ENCODE assay signal across 1 cellular context in the genomic region with DNA sequence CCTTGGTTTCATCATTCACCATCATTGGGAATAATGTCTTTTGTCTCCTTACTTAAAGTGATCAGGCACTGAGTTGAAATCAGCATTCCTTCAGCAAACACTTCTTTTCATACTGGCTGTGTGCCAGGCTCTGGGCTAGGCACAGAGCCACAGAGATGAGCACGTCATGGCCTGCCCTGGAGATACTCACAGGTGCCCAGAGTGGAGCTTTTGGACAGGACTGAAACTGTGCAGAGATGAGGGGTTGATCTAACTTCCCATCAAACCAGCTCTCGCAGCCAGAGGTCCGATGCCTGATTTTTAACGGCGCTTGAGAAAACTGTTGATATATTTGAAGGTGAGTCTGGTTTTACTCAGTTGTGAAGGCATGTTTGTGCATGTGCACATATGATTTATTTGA.
TF ChIP-seq lines count a peak whose summit lies in the region.

No MANE protein-coding gene starts in this region.

TF ChIP-seq in IMR-90, 13 proteins besides CTCF, POLR2A, EP300 and RAD21:
- TF ChIP-seq FOS (IDR thresholded peaks at IDR 0.05; ENCODE audit: low read depth, low read length): no peak
